In the genomic region with DNA sequence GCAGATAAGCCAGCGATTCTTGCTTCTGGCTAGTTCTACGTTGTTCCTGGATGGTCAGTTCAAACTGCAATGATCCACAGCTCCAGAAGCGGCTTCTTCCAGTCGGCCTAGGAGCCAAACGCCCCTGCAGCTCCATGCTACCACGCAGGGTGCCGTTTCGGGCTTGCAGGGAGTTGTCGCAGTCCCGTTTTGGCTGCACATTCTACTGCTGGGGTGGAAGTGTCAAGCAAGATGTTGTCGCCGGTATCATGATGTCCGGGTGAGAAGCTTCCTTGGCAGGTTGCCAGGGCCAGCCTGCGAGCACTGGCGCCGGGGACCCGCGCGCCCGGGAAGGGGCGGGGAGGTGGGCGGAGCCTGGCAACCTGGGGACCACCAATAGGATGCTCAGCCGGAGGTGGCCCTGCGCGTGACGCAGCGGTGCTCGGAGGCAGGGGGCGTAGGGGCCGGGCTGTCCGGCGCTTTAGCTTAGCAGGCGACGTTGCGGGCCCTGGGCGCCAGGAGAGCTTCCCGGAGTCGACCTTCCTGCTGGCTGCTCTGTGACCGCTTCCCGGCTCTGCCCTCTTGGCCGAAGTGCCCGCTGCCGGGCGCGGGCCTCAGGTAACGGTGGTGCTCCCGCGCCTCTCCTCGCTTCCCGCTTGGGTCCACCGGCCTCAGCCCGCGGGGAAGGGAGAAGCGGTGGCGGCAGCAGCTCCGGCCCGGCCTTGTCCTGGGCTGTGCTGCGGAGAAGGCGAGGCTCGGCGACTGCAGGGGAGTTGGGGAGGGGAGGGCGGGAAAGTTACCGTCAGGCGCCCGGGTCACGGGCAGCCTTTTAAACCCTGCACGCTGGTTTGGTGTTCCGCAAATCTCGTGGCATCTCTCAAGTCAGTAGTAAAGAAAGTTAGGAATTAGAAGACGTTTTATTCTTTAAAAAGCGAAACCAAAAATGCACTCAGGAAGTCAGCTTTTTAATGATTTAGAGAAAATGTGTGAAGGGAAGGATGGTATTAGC, we compare ENCODE assay signal across 8 cellular contexts. TPM values are rescaled to one million over a fixed set of nuclear protein-coding genes. Genes with fewer than 3 reads are reported as not detected.
DNase-seq lines count a peak whose midpoint lies in the region; ATAC-seq and TF ChIP-seq lines count a peak whose summit lies in the region.

A gene (plus strand): TSS at position 458 of the 988 bp plus-strand sequence. CDS start 8,888 bp downstream, outside the sequence.

- DNase-seq in ELF-1 (ENCODE audit: low read depth, low spot score) (peak; percentile 97), GM23248 (peak; percentile 92), LHCN-M2 (ENCODE audit: low read depth) (peak; percentile 88), RWPE2 (ENCODE audit: low spot score) (peak; percentile 89), fibroblast of the aortic adventitia (ENCODE audit: low read depth) (peak; percentile 84)
- DNase-seq in activated effector memory CD4-positive, alpha-beta T cell treated with Interleukin-2 at 50 U/mL for 16 hours = peak; percentile 88

- peaks cover 6% of the 10 kb centered on the region for H3K4me1 ChIP-seq in GM23248 (ENCODE audit: insufficient read depth)
- H3K4me1 ChIP-seq in RWPE2 (ENCODE audit: insufficient read depth, poor library complexity, severe bottlenecking) = peaks cover 4% of the 10 kb centered on the region
- peaks cover 15% of the 10 kb centered on the region for H3K4me1 ChIP-seq in stomach smooth muscle (ENCODE audit: control insufficient read depth, insufficient read depth, low read length)

- peak; percentile 24 for TF ChIP-seq EP300 in neural cell (conservative IDR thresholded peaks at IDR 0.05; ENCODE audit: poor library complexity, severe bottlenecking)

- H3F3A ChIP-seq in GM23248 (ENCODE audit: insufficient read depth) = peaks cover 38% of the 10 kb centered on the region
- H3F3A ChIP-seq in neural cell (ENCODE audit: insufficient read depth, low read length, poor library complexity, severe bottlenecking) = no peaks in the 10 kb centered on the region

- no peaks in the 10 kb centered on the region for H3K36me3 ChIP-seq in GM23248 (ENCODE audit: low read depth)
- no peaks in the 10 kb centered on the region for H3K36me3 ChIP-seq in RWPE2 (ENCODE audit: low read depth)
- no peaks in the 10 kb centered on the region for H3K36me3 ChIP-seq in neural cell (ENCODE audit: insufficient read depth, low read length)
- H3K36me3 ChIP-seq in stomach smooth muscle (ENCODE audit: control insufficient read depth in 2 of 2, insufficient read depth in 2 of 2, low read length in 2 of 2) = no peaks in the 10 kb centered on the region

- H3K4me2 ChIP-seq in GM23248 (ENCODE audit: unreplicated experiment) (peak within 1 kb of the TSS; percentile 95), neural cell (ENCODE audit: low read length) (peak within 1 kb of the TSS; percentile 91)

- H3K27ac ChIP-seq in GM23248 (peak within 1 kb of the TSS; percentile 83), RWPE2 (ENCODE audit: poor library complexity, severe bottlenecking) (peak within 1 kb of the TSS; percentile 53), neural cell (ENCODE audit: low read length) (peak within 1 kb of the TSS; percentile 51), stomach smooth muscle (ENCODE audit: low read length) (peak within 1 kb of the TSS; percentile 76)

- peaks cover 8% of the 10 kb centered on the region; the same call in 1 of the 2 replicates for H4K20me1 ChIP-seq in GM23248 (ENCODE audit: insufficient read depth)
- no peaks in the 10 kb centered on the region for H4K20me1 ChIP-seq in neural cell (ENCODE audit: insufficient read depth)

- H3K4me3 ChIP-seq in GM23248 = peak within 1 kb of the TSS; percentile 86
- peak within 1 kb of the TSS; percentile 73 for H3K4me3 ChIP-seq in RWPE2 (ENCODE audit: severe bottlenecking)
- peak within 1 kb of the TSS; percentile 78 for H3K4me3 ChIP-seq in fibroblast of the aortic adventitia (ENCODE audit: low read depth, low read length)
- peak within 1 kb of the TSS; percentile 98 for H3K4me3 ChIP-seq in neural cell (ENCODE audit: low read length)
- H3K4me3 ChIP-seq in stomach smooth muscle (ENCODE audit: low read length in 2 of 2) = peak within 1 kb of the TSS; percentile 79 to 85

- TF ChIP-seq CTCF in RWPE2 (IDR thresholded peaks at IDR 0.05; ENCODE audit: poor library complexity, severe bottlenecking) = peak; percentile 15
- peak; percentile 28 for TF ChIP-seq CTCF in fibroblast of the aortic adventitia (IDR thresholded peaks at IDR 0.05; ENCODE audit: insufficient read depth, low read length)
- peak; percentile 55 for TF ChIP-seq CTCF in neural cell (IDR thresholded peaks at IDR 0.05; ENCODE audit: poor library complexity, severe bottlenecking)

- in situ Hi-C loops in GM23248 (cut with MboI) = no loop called here

- H3K9me3 ChIP-seq in GM23248 (ENCODE audit: low read depth) (no peaks in the 10 kb centered on the region), RWPE2 (ENCODE audit: severe bottlenecking) (no peaks in the 10 kb centered on the region), neural cell (ENCODE audit: low read length) (no peaks in the 10 kb centered on the region), stomach smooth muscle (ENCODE audit: control insufficient read depth in 2 of 2, low read length in 2 of 2) (no peaks in the 10 kb centered on the region)

- peak; percentile 86 for ATAC-seq in RWPE2 (ENCODE audit: low read depth)

- H3K9me2 ChIP-seq in GM23248 (ENCODE audit: insufficient read depth) = no peaks in the 10 kb centered on the region
- H3K9me2 ChIP-seq in neural cell (ENCODE audit: insufficient read depth, low read length) = no peaks in the 10 kb centered on the region

- peaks cover 28% of the 10 kb centered on the region for H3K79me2 ChIP-seq in GM23248 (ENCODE audit: insufficient read depth)
- peaks cover 6% of the 10 kb centered on the region for H3K79me2 ChIP-seq in neural cell (replicated peaks; ENCODE audit: insufficient read depth, low read length)

- WGBS in GM23248 (ENCODE audit: low coverage in 1 of 2, low lambda C conversion rate in 2 of 2, missing lambda C conversion rate in 2 of 2), 2 experiments = 1 to 2% methylated on average over 57 to 64 of the region's 71 CpGs

- no peaks in the 10 kb centered on the region for H3K27me3 ChIP-seq in GM23248 (replicated peaks; ENCODE audit: insufficient read depth)
- no peaks in the 10 kb centered on the region for H3K27me3 ChIP-seq in RWPE2 (ENCODE audit: insufficient read depth, poor library complexity, severe bottlenecking)
- H3K27me3 ChIP-seq in neural cell (ENCODE audit: insufficient read depth, low read depth, low read length) = no peaks in the 10 kb centered on the region
- no peaks in the 10 kb centered on the region for H3K27me3 ChIP-seq in stomach smooth muscle (ENCODE audit: control insufficient read depth in 1 of 2, insufficient read depth in 2 of 2, low read length in 2 of 2)

- H2AFZ ChIP-seq in GM23248 (peak within 1 kb of the TSS; percentile 75), neural cell (ENCODE audit: low read depth, low read length) (peak within 1 kb of the TSS; percentile 94)

- H3K9ac ChIP-seq in GM23248 (peak within 1 kb of the TSS; percentile 85), neural cell (ENCODE audit: low read length) (peak within 1 kb of the TSS; percentile 74), stomach smooth muscle (ENCODE audit: low read length in 2 of 2) (peak within 1 kb of the TSS; percentile 78 to 85)

- TF ChIP-seq RAD21 in neural cell (conservative IDR thresholded peaks at IDR 0.05) = no peak

TF ChIP-seq in neural cell, 6 proteins besides CTCF, POLR2A, EP300 and RAD21:
- no peak for TF ChIP-seq SMC3 (conservative IDR thresholded peaks at IDR 0.05; ENCODE audit: poor library complexity)
- TF ChIP-seq POLR2AphosphoS5 (IDR thresholded peaks at IDR 0.05) = peak; percentile 7
- no peak for TF ChIP-seq TAF1 (IDR thresholded peaks at IDR 0.05; ENCODE audit: low read depth)
- TF ChIP-seq, protein P1, sequence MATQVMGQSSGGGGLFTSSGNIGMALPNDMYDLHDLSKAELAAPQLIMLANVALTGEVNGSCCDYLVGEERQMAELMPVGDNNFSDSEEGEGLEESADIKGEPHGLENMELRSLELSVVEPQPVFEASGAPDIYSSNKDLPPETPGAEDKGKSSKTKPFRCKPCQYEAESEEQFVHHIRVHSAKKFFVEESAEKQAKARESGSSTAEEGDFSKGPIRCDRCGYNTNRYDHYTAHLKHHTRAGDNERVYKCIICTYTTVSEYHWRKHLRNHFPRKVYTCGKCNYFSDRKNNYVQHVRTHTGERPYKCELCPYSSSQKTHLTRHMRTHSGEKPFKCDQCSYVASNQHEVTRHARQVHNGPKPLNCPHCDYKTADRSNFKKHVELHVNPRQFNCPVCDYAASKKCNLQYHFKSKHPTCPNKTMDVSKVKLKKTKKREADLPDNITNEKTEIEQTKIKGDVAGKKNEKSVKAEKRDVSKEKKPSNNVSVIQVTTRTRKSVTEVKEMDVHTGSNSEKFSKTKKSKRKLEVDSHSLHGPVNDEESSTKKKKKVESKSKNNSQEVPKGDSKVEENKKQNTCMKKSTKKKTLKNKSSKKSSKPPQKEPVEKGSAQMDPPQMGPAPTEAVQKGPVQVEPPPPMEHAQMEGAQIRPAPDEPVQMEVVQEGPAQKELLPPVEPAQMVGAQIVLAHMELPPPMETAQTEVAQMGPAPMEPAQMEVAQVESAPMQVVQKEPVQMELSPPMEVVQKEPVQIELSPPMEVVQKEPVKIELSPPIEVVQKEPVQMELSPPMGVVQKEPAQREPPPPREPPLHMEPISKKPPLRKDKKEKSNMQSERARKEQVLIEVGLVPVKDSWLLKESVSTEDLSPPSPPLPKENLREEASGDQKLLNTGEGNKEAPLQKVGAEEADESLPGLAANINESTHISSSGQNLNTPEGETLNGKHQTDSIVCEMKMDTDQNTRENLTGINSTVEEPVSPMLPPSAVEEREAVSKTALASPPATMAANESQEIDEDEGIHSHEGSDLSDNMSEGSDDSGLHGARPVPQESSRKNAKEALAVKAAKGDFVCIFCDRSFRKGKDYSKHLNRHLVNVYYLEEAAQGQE (IDR thresholded peaks at IDR 0.05; ENCODE audit: borderline replicate concordance) = peak; percentile 69
- TF ChIP-seq EZH2 (IDR thresholded peaks at IDR 0.05; ENCODE audit: borderline replicate concordance, insufficient read depth, low read length, poor library complexity, severe bottlenecking) = no peak
- peak; percentile 76 for TF ChIP-seq MXI1 (conservative IDR thresholded peaks at IDR 0.05; ENCODE audit: poor library complexity, severe bottlenecking)

RNA-seq across cellular contexts. Expression of the gene that starts here (rescaled TPM):
- 18.2 and 22.4 TPM in 2 replicates for total RNA-seq in GM23248 (2014; rRNA removed; shearing (Covaris generic))
- polyA plus RNA-seq in GM23248 (2016; fragmentation: Nextera tagmentation; extraction: Ambion mirVana) (70.2 and 77.6 TPM in 2 replicates), neural cell (4.1 and 5.7 TPM in 2 replicates)
- total RNA-seq in LHCN-M2 (2014; rRNA removed) (39.8 and 42.8 TPM in 2 replicates), fibroblast of the aortic adventitia (ENCODE audit: low replicate concordance) (40.9 and 67.5 TPM in 2 replicates)
- polyA plus RNA-seq in LHCN-M2 (2012) = 26.3 TPM
- 10.2 and 12.2 TPM in 2 replicates for polyA minus RNA-seq in neural cell

Comparison
In these comparisons a context has a peak if more than half of its experiments do, and no peak if none do; other contexts are left out.
1. Peak in every context shown above with its lines: DNase-seq, ATAC-seq, H3K4me3 ChIP-seq and H3K27ac ChIP-seq.
2. RNA of the gene that starts here (polyA plus RNA-seq): 70.2 to 77.6 TPM in GM23248; 4.1 to 5.7 TPM in neural cell; every median in the first group is over 10 times any median in the second.